27 cellular contexts compared by ENCODE assay signal in the genomic region with DNA sequence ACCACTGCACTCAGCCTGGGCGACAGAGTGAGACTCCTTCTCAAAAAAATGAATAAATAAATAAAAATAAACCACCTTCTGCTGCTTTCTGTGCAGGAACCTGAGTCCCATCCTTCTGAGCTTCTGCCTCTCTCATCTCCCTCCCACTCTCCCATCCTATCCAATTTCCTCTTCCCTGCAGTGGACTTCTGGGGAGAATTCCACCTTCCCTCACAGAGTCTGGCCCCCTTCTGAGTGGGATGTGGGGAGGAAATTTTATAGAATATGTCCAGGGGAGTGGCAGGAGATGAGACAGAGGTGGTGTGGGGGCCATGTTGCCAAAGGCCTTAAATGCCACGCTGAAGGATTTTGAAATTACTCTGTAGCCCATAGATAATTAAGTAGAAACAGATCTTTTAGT.
"Had no signal": no experiment of that assay in that cellular context is flagged by ENCODE, and none has a peak within 500 bp of the region (broad histone marks: within the 10 kb centered on the region; RNA-seq: fewer than 3 reads in every experiment).

No MANE protein-coding gene starts in this region.

- H3K36me3 ChIP-seq: neural progenitor cell, ovary, right lobe of liver, sigmoid colon, suprapubic skin, tibial artery, transverse colon, upper lobe of right lung, uterus had no signal

- H3K27me3 ChIP-seq: ovary, right lobe of liver, sigmoid colon, suprapubic skin, testis, transverse colon, uterus had no signal

- H3K27ac ChIP-seq: neural progenitor cell, ovary, parathyroid adenoma, psoas muscle, right lobe of liver, sigmoid colon, suprapubic skin, testis, tibial artery, upper lobe of right lung, uterus had no signal

- H2AFZ ChIP-seq: neural progenitor cell, parathyroid adenoma had no signal

- H3K4me2 ChIP-seq: neural progenitor cell had no signal

- H3K4me1 ChIP-seq: parathyroid adenoma had no signal

- ATAC-seq: naive thymus-derived CD4-positive, alpha-beta T cell; natural killer cell; psoas muscle; right cardiac atrium; right lobe of liver; stimulated activated memory B cell treated with anti-CD40 and anti-IgM and Interleukin-4, amounts not matched to agents 10 μg/mL and 1 μg/mL and 100 μg/mL, for 72 hours; stimulated activated naive CD8-positive, alpha-beta T cell treated with anti-CD3 and anti-CD28 coated beads, Interleukin-15, amount 100 ng/mL, for 72 hours; stimulated activated naive CD8-positive, alpha-beta T cell treated with anti-CD3 and anti-CD28 coated beads, Interleukin-15, Interleukin-2, amounts not matched to agents 100 U/mL and 50 U/mL, for 24 hours; upper lobe of right lung had no signal

- H3K4me3 ChIP-seq: neural progenitor cell, ovary, psoas muscle, right lobe of liver, sigmoid colon, suprapubic skin, testis, tibial artery, transverse colon, upper lobe of right lung, uterus had no signal

- H3K9me3 ChIP-seq: ovary, psoas muscle, right lobe of liver, sigmoid colon, suprapubic skin, testis, tibial artery, transverse colon, upper lobe of right lung, uterus had no signal

- H3K9ac ChIP-seq: neural progenitor cell, parathyroid adenoma had no signal

- DNase-seq: naive thymus-derived CD4-positive, alpha-beta T cell; natural killer cell; occipital lobe; ovary; posterior cingulate gyrus; psoas muscle; right cardiac atrium; right lobe of liver; sigmoid colon; small intestine; stimulated activated CD4-positive, alpha-beta T cell treated with anti-CD3 and anti-CD28 coated beads, Interleukin-15, amount 100 ng/mL, for 24 hours; stimulated activated CD4-positive, alpha-beta T cell treated with anti-CD3 and anti-CD28 coated beads, Interleukin-2, amount 100 ng/mL, for 24 hours; stimulated activated CD4-positive, alpha-beta T cell treated with anti-CD3 and anti-CD28 coated beads, Interleukin-2, amount 100 ng/mL, for 48 hours; stimulated activated CD4-positive, alpha-beta T cell treated with anti-CD3 and anti-CD28 coated beads, Interleukin-4, amount 100 ng/mL, for 24 hours; stimulated activated naive CD4-positive, alpha-beta T cell; stimulated activated naive CD8-positive, alpha-beta T cell treated with anti-CD3 and anti-CD28 coated beads, Interleukin-15, amount 100 ng/mL, for 72 hours; stimulated activated naive CD8-positive, alpha-beta T cell treated with anti-CD3 and anti-CD28 coated beads, Interleukin-15, Interleukin-2, amounts not matched to agents 100 U/mL and 50 U/mL, for 24 hours; substantia nigra; testis; tibial artery; transverse colon; upper lobe of right lung; uterus had no signal

- H3K79me2 ChIP-seq: parathyroid adenoma had no signal
